27 cellular contexts compared by ENCODE assay signal in the genomic region with DNA sequence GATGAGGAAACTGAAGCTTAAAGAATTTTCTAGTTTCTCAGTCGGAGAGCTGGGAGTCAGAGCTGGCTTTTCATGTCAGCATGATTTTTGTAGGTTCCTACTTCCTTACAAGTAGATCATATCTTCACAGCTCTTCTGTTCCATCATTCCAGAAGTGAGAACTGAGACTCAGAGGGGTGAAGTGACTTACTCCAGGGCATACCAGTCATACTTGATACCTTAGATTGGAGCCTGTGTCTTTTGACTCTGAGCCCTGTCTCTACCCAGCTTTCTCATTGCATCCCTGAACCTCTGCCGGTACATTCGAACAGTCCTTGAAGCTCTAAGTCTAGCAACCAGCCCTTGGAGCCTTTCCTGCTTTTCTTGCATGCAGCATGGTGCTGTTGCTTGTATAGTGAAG. TPM values are rescaled to one million over a fixed set of nuclear protein-coding genes. Genes with fewer than 3 reads are reported as not detected.
DNase-seq lines count a peak whose midpoint lies in the region; ATAC-seq, FAIRE-seq and TF ChIP-seq lines count a peak whose summit lies in the region.
"Had no signal": no experiment of that assay in that cellular context is flagged by ENCODE, and none has a peak within 500 bp of the region (broad histone marks: within the 10 kb centered on the region; RNA-seq: fewer than 3 reads in every experiment).

No MANE protein-coding gene starts in this region.

- H3K27ac Mint-ChIP-seq in activated CD4-positive, alpha-beta T cell treated with anti-CD3 and anti-CD28 coated beads for 36 hours: no peak overlapping the region
- H3K27ac Mint-ChIP-seq in activated CD4-positive, alpha-beta T cell treated with anti-CD3 and anti-CD28 coated beads, Interleukin-2, amount 10 ng/mL, durations not matched to agents 24 days and 14 days: no peak overlapping the region
- peak overlapping the region; percentile 68 for H3K27ac Mint-ChIP-seq in activated naive CD8-positive, alpha-beta T cell
- H3K27ac Mint-ChIP-seq in activated naive CD8-positive, alpha-beta T cell treated with anti-CD3 and anti-CD28 coated beads for 36 hours: no peak overlapping the region
- H3K27ac Mint-ChIP-seq: CD14-positive monocyte; CD4-positive, alpha-beta T cell had no signal

- no peak overlapping the region for H3K4me3 ChIP-seq in K562
- H3K4me3 ChIP-seq: A549; BLaER1 treated with 17β-estradiol and CSF1 and Interleukin-3, amounts not matched to agents 10 nM and 100 nM; GM23248 had no signal

- no peaks in the 10 kb centered on the region for H3K79me2 ChIP-seq in K562 (ENCODE audit: control insufficient read depth, insufficient read depth, low read length)

- H3K4me3 Mint-ChIP-seq in activated CD4-positive, alpha-beta T cell treated with anti-CD3 and anti-CD28 coated beads for 36 hours: no peak overlapping the region
- no peak overlapping the region for H3K4me3 Mint-ChIP-seq in activated CD4-positive, alpha-beta T cell treated with anti-CD3 and anti-CD28 coated beads, Interleukin-2, amount 10 ng/mL, durations not matched to agents 24 days and 14 days
- H3K4me3 Mint-ChIP-seq in activated naive CD8-positive, alpha-beta T cell: no peak overlapping the region
- H3K4me3 Mint-ChIP-seq in activated naive CD8-positive, alpha-beta T cell treated with anti-CD3 and anti-CD28 coated beads for 36 hours: no peak overlapping the region
- H3K4me3 Mint-ChIP-seq: CD14-positive monocyte; CD4-positive, alpha-beta T cell; CD8-positive, alpha-beta memory T cell had no signal

- peak; percentile 19 for FAIRE-seq in K562 (lab: Jason Lieb, UNC)
- FAIRE-seq: A549, D721Med, GM12892, H1 had no signal

- no peaks in the 10 kb centered on the region for H3K4me1 Mint-ChIP-seq in activated CD4-positive, alpha-beta T cell treated with anti-CD3 and anti-CD28 coated beads for 36 hours
- no peaks in the 10 kb centered on the region for H3K4me1 Mint-ChIP-seq in activated CD4-positive, alpha-beta T cell treated with anti-CD3 and anti-CD28 coated beads, Interleukin-2, amount 10 ng/mL, durations not matched to agents 24 days and 14 days
- no peaks in the 10 kb centered on the region for H3K4me1 Mint-ChIP-seq in activated naive CD8-positive, alpha-beta T cell (ENCODE audit: low read depth)
- no peaks in the 10 kb centered on the region for H3K4me1 Mint-ChIP-seq in activated naive CD8-positive, alpha-beta T cell treated with anti-CD3 and anti-CD28 coated beads for 36 hours
- H3K4me1 Mint-ChIP-seq: CD14-positive monocyte; CD8-positive, alpha-beta memory T cell had no signal

- no peak for TF ChIP-seq RAD21 in K562 (CRISPR knock-in tag; conservative IDR thresholded peaks at IDR 0.05 in 1 of 2, IDR thresholded peaks at IDR 0.05 in 1 of 2)

- H3K9me3 Mint-ChIP-seq in activated CD4-positive, alpha-beta T cell treated with anti-CD3 and anti-CD28 coated beads for 36 hours (ENCODE audit: low read depth): no peaks in the 10 kb centered on the region
- H3K9me3 Mint-ChIP-seq in activated CD4-positive, alpha-beta T cell treated with anti-CD3 and anti-CD28 coated beads, Interleukin-2, amount 10 ng/mL, durations not matched to agents 24 days and 14 days: no peaks in the 10 kb centered on the region
- H3K9me3 Mint-ChIP-seq in activated naive CD8-positive, alpha-beta T cell (ENCODE audit: low read depth): no peaks in the 10 kb centered on the region
- no peaks in the 10 kb centered on the region for H3K9me3 Mint-ChIP-seq in activated naive CD8-positive, alpha-beta T cell treated with anti-CD3 and anti-CD28 coated beads for 36 hours
- H3K9me3 Mint-ChIP-seq: CD4-positive, alpha-beta T cell; CD8-positive, alpha-beta memory T cell had no signal

- no peak overlapping the region for H3K4me2 ChIP-seq in K562 (ENCODE audit: insufficient read depth, low read length)
- H3K4me2 ChIP-seq: A549; BLaER1 treated with 17β-estradiol and CSF1 and Interleukin-3, amounts not matched to agents 10 nM and 100 nM had no signal

- TF ChIP-seq EP300 in K562 (IDR thresholded peaks at IDR 0.05; ENCODE audit: low read length): no peak

- H3K9ac ChIP-seq in K562 (ENCODE audit: insufficient read depth in 1 of 2, low read depth in 2 of 2, low read length in 2 of 2): no peak overlapping the region
- H3K9ac ChIP-seq: BLaER1 treated with 17β-estradiol and CSF1 and Interleukin-3, amounts not matched to agents 10 nM and 100 nM; GM23248 had no signal

- H2AFZ ChIP-seq in K562 (ENCODE audit: low read depth, low read length): no peak overlapping the region
- H2AFZ ChIP-seq: GM23248 had no signal

- peaks cover 30% of the 10 kb centered on the region for H3K36me3 Mint-ChIP-seq in activated CD4-positive, alpha-beta T cell treated with anti-CD3 and anti-CD28 coated beads for 36 hours (ENCODE audit: low read depth)
- peaks cover 45% of the 10 kb centered on the region for H3K36me3 Mint-ChIP-seq in activated CD4-positive, alpha-beta T cell treated with anti-CD3 and anti-CD28 coated beads, Interleukin-2, amount 10 ng/mL, durations not matched to agents 24 days and 14 days (ENCODE audit: low read depth)
- peaks cover 15% of the 10 kb centered on the region for H3K36me3 Mint-ChIP-seq in activated naive CD8-positive, alpha-beta T cell
- H3K36me3 Mint-ChIP-seq in activated naive CD8-positive, alpha-beta T cell treated with anti-CD3 and anti-CD28 coated beads for 36 hours: peaks cover 9% of the 10 kb centered on the region

- POLR2A ChIA-PET in activated CD4-positive, alpha-beta T cell treated with anti-CD3 and anti-CD28 coated beads for 36 hours (lab: Charles Lee): no interaction called here
- POLR2A ChIA-PET in K562 (lab: Yijun Ruan, JAX): no interaction called here

- ATAC-seq in activated CD4-positive, alpha-beta T cell treated with anti-CD3 and anti-CD28 coated beads for 36 hours: peak; percentile 49
- ATAC-seq in K562: no peak
- ATAC-seq in GM21447 (IDR thresholded peaks at IDR 0.05; ENCODE audit: unreplicated experiment): no peak
- ATAC-seq: A549 had no signal

- no peak for TF ChIP-seq CTCF in K562 (IDR thresholded peaks at IDR 0.05 in 2 of 3, conservative IDR thresholded peaks at IDR 0.05 in 1 of 3; ENCODE audit: insufficient read depth in 2 of 3, low read depth in 1 of 3, low read length in 3 of 3)

- intact Hi-C loops in activated CD4-positive, alpha-beta T cell treated with anti-CD3 and anti-CD28 coated beads for 36 hours (cut with DNase I, micrococcal nuclease): no loop called here
- intact Hi-C loops in activated CD4-positive, alpha-beta T cell treated with anti-CD3 and anti-CD28 coated beads, Interleukin-2, amount 10 ng/mL, durations not matched to agents 24 days and 14 days (cut with micrococcal nuclease): no loop called here
- intact Hi-C loops in K562 (cut with micrococcal nuclease): no loop called here

- no peaks in the 10 kb centered on the region for H4K20me1 ChIP-seq in K562 (replicated peaks; ENCODE audit: control insufficient read depth, insufficient read depth, low read length)
- H4K20me1 ChIP-seq: BLaER1 treated with 17β-estradiol and CSF1 and Interleukin-3, amounts not matched to agents 10 nM and 100 nM had no signal

- H3K27me3 Mint-ChIP-seq in activated CD4-positive, alpha-beta T cell treated with anti-CD3 and anti-CD28 coated beads for 36 hours: no peaks in the 10 kb centered on the region
- H3K27me3 Mint-ChIP-seq in activated CD4-positive, alpha-beta T cell treated with anti-CD3 and anti-CD28 coated beads, Interleukin-2, amount 10 ng/mL, durations not matched to agents 24 days and 14 days: no peaks in the 10 kb centered on the region
- no peaks in the 10 kb centered on the region for H3K27me3 Mint-ChIP-seq in activated naive CD8-positive, alpha-beta T cell
- no peaks in the 10 kb centered on the region for H3K27me3 Mint-ChIP-seq in activated naive CD8-positive, alpha-beta T cell treated with anti-CD3 and anti-CD28 coated beads for 36 hours
- H3K27me3 Mint-ChIP-seq: CD4-positive, alpha-beta T cell; CD8-positive, alpha-beta memory T cell had no signal

- no peaks in the 10 kb centered on the region for H3K4me1 ChIP-seq in K562 (replicated peaks in 1 of 2; ENCODE audit: control insufficient read depth in 2 of 2, insufficient read depth in 2 of 2, low read length in 2 of 2)
- H3K4me1 ChIP-seq: BE2C; BLaER1 treated with 17β-estradiol and CSF1 and Interleukin-3, amounts not matched to agents 10 nM and 100 nM had no signal

- CTCF ChIA-PET in activated CD4-positive, alpha-beta T cell treated with anti-CD3 and anti-CD28 coated beads for 36 hours (lab: Charles Lee): interaction anchor here (0.6 to 0.8 kb wide), 2 partner anchors 11 to 26 kb away, joined by 3 to 4 read pairs; no protein-coding TSS in a partner anchor
- CTCF ChIA-PET in K562 (lab: Yijun Ruan, JAX; ENCODE audit: low intra/inter-chr PET ratio): no interaction called here

- no TSS peak for BruUV-seq in K562 (replicated peaks; lab: Mats Ljungman, UMichigan)

- DNase-seq in activated CD4-positive, alpha-beta T cell treated with anti-CD3 and anti-CD28 coated beads for 36 hours: no peak
- no peak for DNase-seq in activated CD4-positive, alpha-beta T cell treated with anti-CD3 and anti-CD28 coated beads, Interleukin-2, amount 10 ng/mL, durations not matched to agents 24 days and 14 days
- no peak for DNase-seq in activated naive CD8-positive, alpha-beta T cell treated with anti-CD3 and anti-CD28 coated beads for 36 hours
- DNase-seq in K562 (ENCODE audit: extremely low read depth in 1 of 4, low spot score in 3 of 4): no peak
- DNase-seq in nucleus accumbens (lab: John Stamatoyannopoulos, UW): no peak
- no peak for DNase-seq in inferior parietal cortex (ENCODE audit: extremely low spot score)
- DNase-seq: 8988T; ACHN; AML-193; BE2C; CD4-positive, alpha-beta T cell; CD8-positive, alpha-beta memory T cell; DMS 273 treated with DMSO at 0.1 percent for 48 hours; DMS79; EL; GDM1; GM23248; H7; HCEC 1CT had no signal

- H3K9me1 ChIP-seq in K562 (ENCODE audit: control insufficient read depth, insufficient read depth, low read length): no peaks in the 10 kb centered on the region

- H3K27me3 ChIP-seq in K562 (ENCODE audit: control insufficient read depth in 2 of 2, insufficient read depth in 2 of 2, low read length in 2 of 2): no peaks in the 10 kb centered on the region
- H3K27me3 ChIP-seq: BE2C; BLaER1 treated with 17β-estradiol and CSF1 and Interleukin-3, amounts not matched to agents 10 nM and 100 nM had no signal

- no peaks in the 10 kb centered on the region for H3K9me3 ChIP-seq in K562 (replicated peaks; ENCODE audit: control insufficient read depth, insufficient read depth, low read depth, low read length)
- H3K9me3 ChIP-seq: A549, BE2C had no signal

- 97% methylated on average over 3 of the region's 3 CpGs for WGBS in K562 (ENCODE audit: insufficient coverage, low coverage, missing lambda C conversion rate)

- in situ Hi-C loops in K562 (cut with MboI): no loop called here

- TF ChIP-seq POLR2A in K562 (conservative IDR thresholded peaks at IDR 0.05): no peak

- H3K27ac ChIP-seq in K562 (ENCODE audit: extremely low read depth, low read depth, low read length): no peak overlapping the region
- H3K27ac ChIP-seq: A549; BLaER1 treated with 17β-estradiol and CSF1 and Interleukin-3, amounts not matched to agents 10 nM and 100 nM; GM23248 had no signal

- H3K36me3 ChIP-seq in K562 (ENCODE audit: control insufficient read depth, insufficient read depth, low read length): peaks cover 39% of the 10 kb centered on the region; the same call in 2 of the 3 replicates

RNA-seq across cellular contexts. Expression of gene MCCC2, which starts 53.3 kb away (rescaled TPM):
- total RNA-seq in activated CD4-positive, alpha-beta T cell treated with anti-CD3 and anti-CD28 coated beads for 36 hours: 10 to 100 TPM; 52.2 to 56.4 TPM
- 58.7 and 58.9 TPM in 2 replicates for total RNA-seq in activated CD4-positive, alpha-beta T cell treated with anti-CD3 and anti-CD28 coated beads, Interleukin-2, amount 10 ng/mL, durations not matched to agents 24 days and 14 days
- 10 to 100 TPM; 72.6 to 74.7 TPM for total RNA-seq in activated naive CD8-positive, alpha-beta T cell treated with anti-CD3 and anti-CD28 coated beads for 36 hours
- 32.5 and 56.3 TPM in 2 replicates for total RNA-seq in K562 (2011; cell fraction: chromatin; rRNA removed; ENCODE audit: low replicate concordance)
- 16.7 and 18.3 TPM in 2 replicates for total RNA-seq in K562 (2011; cell fraction: nucleolus; rRNA removed)
- 26.6 and 38.1 TPM in 2 replicates for total RNA-seq in K562 (2011; cell fraction: nucleoplasm; rRNA removed)
- total RNA-seq in K562 (2014; rRNA removed): 37.0 and 45.8 TPM in 2 replicates
- 56.1 and 63.6 TPM in 2 replicates for total RNA-seq in K562 (2014; rRNA removed; fragmentation: Illumina TruSeq; extraction: Trizol)
- total RNA-seq in K562 (2015; rRNA removed; fragmentation: Illumina TruSeq; extraction: Trizol): 46.4 and 48.8 TPM in 2 replicates
- total RNA-seq in K562 (2021): 62.2 and 69.8 TPM in 2 replicates
- 58.3 and 68.9 TPM in 2 replicates for polyA plus RNA-seq in K562 (2011; rRNA removed)
- 41.7 and 61.3 TPM in 2 replicates for polyA plus RNA-seq in K562 (2011; cell fraction: cytosol; rRNA removed)
- polyA plus RNA-seq in K562 (2011; cell fraction: nucleus; rRNA removed): 27.3 and 29.3 TPM in 2 replicates
- 31.1 and 45.4 TPM in 2 replicates for polyA plus RNA-seq in K562 (2012)
- 66.5 and 77.9 TPM in 2 replicates for polyA plus RNA-seq in K562 (2014; fragmentation: Illumina TruSeq; extraction: Trizol)
- 10 to 100 TPM; 17.1 to 21.0 TPM for polyA plus RNA-seq in K562 (2014; fragmentation: Nextera tagmentation; extraction: Ambion mirVana)
- 48.3 and 52.5 TPM in 2 replicates for polyA plus RNA-seq in K562 (2014; rRNA removed)
- polyA minus RNA-seq in K562 (2011; rRNA and poly(A)+ RNA removed): 78.0 and 83.5 TPM in 2 replicates
- polyA minus RNA-seq in K562 (2011; cell fraction: cytosol; rRNA and poly(A)+ RNA removed): 43.0 and 49.0 TPM in 2 replicates
- 19.9 and 32.1 TPM in 2 replicates for polyA minus RNA-seq in K562 (2011; cell fraction: nucleus; rRNA and poly(A)+ RNA removed)
